Comparison of ENCODE assay signal across 13 cellular contexts in the genomic region with DNA sequence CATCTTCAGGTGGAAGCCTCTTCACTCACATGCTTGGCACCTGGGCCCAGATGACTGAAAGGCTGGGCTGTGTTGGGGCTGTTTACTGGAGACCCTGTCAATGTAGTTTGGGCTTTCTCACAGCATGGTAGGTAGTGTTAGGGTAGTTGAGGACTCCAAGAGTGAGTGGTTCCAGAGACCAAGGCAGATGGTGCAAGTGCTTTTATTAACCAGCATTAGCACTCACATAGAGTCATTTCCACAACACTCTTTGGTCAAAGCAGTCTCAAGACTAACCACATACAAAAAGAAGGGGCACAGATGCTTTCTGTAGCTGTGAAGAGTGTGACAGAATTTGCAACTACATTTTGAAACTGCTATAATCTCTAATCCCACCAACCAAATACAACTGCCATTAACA.
DNase-seq lines count a peak whose midpoint lies in the region; ATAC-seq and TF ChIP-seq lines count a peak whose summit lies in the region.
"Had no signal": no experiment of that assay in that cellular context is flagged by ENCODE, and none has a peak within 500 bp of the region (broad histone marks: within the 10 kb centered on the region; RNA-seq: fewer than 3 reads in every experiment).

No MANE protein-coding gene starts in this region.

- no peak overlapping the region for H4K5ac ChIP-seq in H9 (ENCODE audit: insufficient read length, low read depth, low read length)

- no peak overlapping the region for H3T11ph ChIP-seq in H9 (ENCODE audit: low read length)

- TF ChIP-seq CTCF in activated CD8-positive, alpha-beta T cell treated with anti-CD3 and anti-CD28 coated beads for 36 hours (IDR thresholded peaks at IDR 0.05): no peak
- TF ChIP-seq CTCF in stomach (IDR thresholded peaks at IDR 0.05) (no peak), H9 (conservative IDR thresholded peaks at IDR 0.05) (no peak)

- peaks cover 19% of the 10 kb centered on the region for H3K9me3 Mint-ChIP-seq in activated CD8-positive, alpha-beta T cell treated with anti-CD3 and anti-CD28 coated beads for 36 hours
- peaks cover 30% of the 10 kb centered on the region for H3K9me3 Mint-ChIP-seq in activated CD8-positive, alpha-beta T cell treated with anti-CD3 and anti-CD28 coated beads, Interleukin-2, amount 10 ng/mL, durations not matched to agents 7 days and 5 days (ENCODE audit: insufficient read depth)
- H3K9me3 Mint-ChIP-seq in natural killer cell treated with Interleukin-12 subunit alpha and Interleukin-12 subunit beta and Interleukin-15 and Interleukin-18, amount 100 ng/mL, for 72 hours: peaks cover 3% of the 10 kb centered on the region
- peaks cover 17 to 22% of the 10 kb centered on the region in 2 experiments for H3K9me3 Mint-ChIP-seq in H9

- H2AFZ ChIP-seq in H9 (ENCODE audit: low read length): no peak overlapping the region

- H3K27me3 Mint-ChIP-seq in activated CD8-positive, alpha-beta T cell treated with anti-CD3 and anti-CD28 coated beads for 36 hours: no peaks in the 10 kb centered on the region
- H3K27me3 Mint-ChIP-seq in activated CD8-positive, alpha-beta T cell treated with anti-CD3 and anti-CD28 coated beads, Interleukin-2, amount 10 ng/mL, durations not matched to agents 7 days and 5 days (ENCODE audit: low read depth): no peaks in the 10 kb centered on the region
- H3K27me3 Mint-ChIP-seq in natural killer cell treated with Interleukin-12 subunit alpha and Interleukin-12 subunit beta and Interleukin-15 and Interleukin-18, amount 100 ng/mL, for 72 hours: no peaks in the 10 kb centered on the region
- no peaks in the 10 kb centered on the region for H3K27me3 Mint-ChIP-seq in H9 (ENCODE audit: low read depth)

- H2AK5ac ChIP-seq in H9 (ENCODE audit: insufficient read length, low read length): no peak overlapping the region

- intact Hi-C loops in activated CD8-positive, alpha-beta T cell treated with anti-CD3 and anti-CD28 coated beads for 36 hours (cut with micrococcal nuclease): no loop called here
- intact Hi-C loops in stomach (cut with DNase I; ENCODE audit: low total_unique reads): no loop called here

- CTCF ChIA-PET in activated CD8-positive, alpha-beta T cell treated with anti-CD3 and anti-CD28 coated beads for 36 hours (lab: Charles Lee): no interaction called here
- CTCF ChIA-PET in activated CD8-positive, alpha-beta T cell treated with anti-CD3 and anti-CD28 coated beads, Interleukin-2, amount 10 ng/mL, durations not matched to agents 7 days and 5 days (lab: Charles Lee): no interaction called here

- H3K9me3 ChIP-seq in stomach: peaks cover 0 to 5% (median 2%) of the 10 kb centered on the region in 4 donors
- no peaks in the 10 kb centered on the region for H3K9me3 ChIP-seq in H9 (ENCODE audit: control insufficient read depth, low read depth, low read length)
- H3K9me3 ChIP-seq: mucosa of descending colon had no signal

- POLR2A ChIA-PET in activated CD8-positive, alpha-beta T cell treated with anti-CD3 and anti-CD28 coated beads for 36 hours (lab: Charles Lee): no interaction called here
- POLR2A ChIA-PET in activated CD8-positive, alpha-beta T cell treated with anti-CD3 and anti-CD28 coated beads, Interleukin-2, amount 10 ng/mL, durations not matched to agents 7 days and 5 days (lab: Charles Lee): interaction anchor here (0.5 kb wide), 1 partner anchor 25 kb away, joined by 3 read pairs; no protein-coding TSS in a partner anchor

- no peak overlapping the region for H3K4ac ChIP-seq in H9 (ENCODE audit: low read depth, low read length)

- no peak overlapping the region for H4K8ac ChIP-seq in H9 (replicated peaks; ENCODE audit: insufficient read length, low read depth, low read length)

- H3K4me3 Mint-ChIP-seq in activated CD8-positive, alpha-beta T cell treated with anti-CD3 and anti-CD28 coated beads for 36 hours: no peak overlapping the region
- H3K4me3 Mint-ChIP-seq in activated CD8-positive, alpha-beta T cell treated with anti-CD3 and anti-CD28 coated beads, Interleukin-2, amount 10 ng/mL, durations not matched to agents 7 days and 5 days: no peak overlapping the region
- H3K4me3 Mint-ChIP-seq in natural killer cell treated with Interleukin-12 subunit alpha and Interleukin-12 subunit beta and Interleukin-15 and Interleukin-18, amount 100 ng/mL, for 72 hours: peak overlapping the region; percentile 6
- no peak overlapping the region for H3K4me3 Mint-ChIP-seq in H9

- H3K23me2 ChIP-seq in H9 (ENCODE audit: insufficient read length, low read depth, low read length, poor library complexity, severe bottlenecking): no peaks in the 10 kb centered on the region

- no peak overlapping the region for H3K14ac ChIP-seq in H9 (ENCODE audit: insufficient read depth, low read length)

- H3K36me3 ChIP-seq in stomach: no peaks in the 10 kb centered on the region

- TF ChIP-seq EP300 in stomach (IDR thresholded peaks at IDR 0.05): no peak

- no peak overlapping the region for H3K23ac ChIP-seq in H9 (ENCODE audit: insufficient read length, low read depth, low read length)

- H2BK20ac ChIP-seq in H9 (ENCODE audit: low read depth, low read length, poor library complexity, severe bottlenecking): no peak overlapping the region

- no peak overlapping the region for H3K18ac ChIP-seq in H9 (ENCODE audit: insufficient read length, low read depth, low read length)

- no peaks in the 10 kb centered on the region for H3K79me1 ChIP-seq in H9 (ENCODE audit: insufficient read depth, low read depth, low read length, poor library complexity, severe bottlenecking)

- peaks cover 10% of the 10 kb centered on the region for H3K36me3 Mint-ChIP-seq in activated CD8-positive, alpha-beta T cell treated with anti-CD3 and anti-CD28 coated beads for 36 hours (ENCODE audit: low read depth)
- H3K36me3 Mint-ChIP-seq in activated CD8-positive, alpha-beta T cell treated with anti-CD3 and anti-CD28 coated beads, Interleukin-2, amount 10 ng/mL, durations not matched to agents 7 days and 5 days (ENCODE audit: low read depth): peaks cover 20% of the 10 kb centered on the region
- H3K36me3 Mint-ChIP-seq in natural killer cell treated with Interleukin-12 subunit alpha and Interleukin-12 subunit beta and Interleukin-15 and Interleukin-18, amount 100 ng/mL, for 72 hours: peaks cover 6% of the 10 kb centered on the region
- H3K36me3 Mint-ChIP-seq in H9 (ENCODE audit: insufficient read depth in 1 of 3, low read depth in 3 of 3): peaks cover 0 to 16% (median 4%) of the 10 kb centered on the region in 3 experiments; a peak in 4 of 7 replicates

- H3K27me3 ChIP-seq in stomach: no peaks in the 10 kb centered on the region
- no peaks in the 10 kb centered on the region for H3K27me3 ChIP-seq in H9 (ENCODE audit: insufficient read depth, low read length)

- H2BK15ac ChIP-seq in H9 (ENCODE audit: low read depth, low read length): no peak overlapping the region

- no peak overlapping the region for H2BK120ac ChIP-seq in H9 (ENCODE audit: low read depth, low read length, poor library complexity, severe bottlenecking)

- H2BK5ac ChIP-seq in H9 (ENCODE audit: insufficient read length, low read length): no peak overlapping the region

- H3K56ac ChIP-seq in H9 (ENCODE audit: insufficient read length, low read depth, low read length): no peak overlapping the region

- ATAC-seq in activated CD8-positive, alpha-beta T cell treated with anti-CD3 and anti-CD28 coated beads for 36 hours: peak; percentile 55
- no peak for ATAC-seq in activated CD8-positive, alpha-beta T cell treated with anti-CD3 and anti-CD28 coated beads, Interleukin-2, amount 10 ng/mL, durations not matched to agents 7 days and 5 days
- ATAC-seq in GM21529 (IDR thresholded peaks at IDR 0.05; ENCODE audit: unreplicated experiment): peak; percentile 74
- ATAC-seq in HG03108 (IDR thresholded peaks at IDR 0.05; ENCODE audit: unreplicated experiment): peak; percentile 88
- ATAC-seq in natural killer cell treated with Interleukin-12 subunit alpha and Interleukin-12 subunit beta and Interleukin-15 and Interleukin-18, amount 100 ng/mL, for 72 hours: peak; percentile 76 to 95
- ATAC-seq: K562, mucosa of descending colon had no signal

- no peak overlapping the region for H3K9ac ChIP-seq in H9 (ENCODE audit: extremely low read depth, insufficient read length, low read length)

- peaks cover 10% of the 10 kb centered on the region for H3K4me1 Mint-ChIP-seq in activated CD8-positive, alpha-beta T cell treated with anti-CD3 and anti-CD28 coated beads for 36 hours (ENCODE audit: low read depth)
- H3K4me1 Mint-ChIP-seq in activated CD8-positive, alpha-beta T cell treated with anti-CD3 and anti-CD28 coated beads, Interleukin-2, amount 10 ng/mL, durations not matched to agents 7 days and 5 days (ENCODE audit: low read depth): peaks cover 10% of the 10 kb centered on the region
- peaks cover 0 to 20% of the 10 kb centered on the region in 2 donors for H3K4me1 Mint-ChIP-seq in natural killer cell treated with Interleukin-12 subunit alpha and Interleukin-12 subunit beta and Interleukin-15 and Interleukin-18, amount 100 ng/mL, for 72 hours (ENCODE audit: low read depth in 2 of 2)
- H3K4me1 Mint-ChIP-seq in H9: no peaks in the 10 kb centered on the region

- no peak overlapping the region for H3K4me2 ChIP-seq in H9 (ENCODE audit: insufficient read depth, insufficient read length, low read length)

- H3K27ac ChIP-seq in stomach (no peak overlapping the region), H9 (ENCODE audit: insufficient read length, low read depth, low read length) (no peak overlapping the region)

- TF ChIP-seq POLR2A in stomach (IDR thresholded peaks at IDR 0.05): no peak

- no peaks in the 10 kb centered on the region for H3K79me2 ChIP-seq in H9 (ENCODE audit: insufficient read depth, low read length)

- H3K4me3 ChIP-seq in stomach: no peak overlapping the region
- H3K4me3 ChIP-seq: K562, mucosa of descending colon had no signal

- no peak for DNase-seq in activated CD8-positive, alpha-beta T cell treated with anti-CD3 and anti-CD28 coated beads for 36 hours
- no peak for DNase-seq in activated CD8-positive, alpha-beta T cell treated with anti-CD3 and anti-CD28 coated beads, Interleukin-2, amount 10 ng/mL, durations not matched to agents 7 days and 5 days
- DNase-seq in natural killer cell treated with Interleukin-12 subunit alpha and Interleukin-12 subunit beta and Interleukin-15 and Interleukin-18, amount 100 ng/mL, for 72 hours (ENCODE audit: low spot score): no peak
- DNase-seq in stomach (no peak), H9 (no peak), COLO829 (ENCODE audit: low spot score) (no peak)
- DNase-seq: DMS153, erythroblast, mucosa of descending colon, NCI-H226 had no signal

- H2BK12ac ChIP-seq in H9 (ENCODE audit: insufficient read length, low read depth, low read length): no peak overlapping the region

- no peaks in the 10 kb centered on the region for H3K4me1 ChIP-seq in stomach
- H3K4me1 ChIP-seq in H9 (ENCODE audit: insufficient read depth, low read length): no peaks in the 10 kb centered on the region

- no peaks in the 10 kb centered on the region for H4K20me1 ChIP-seq in H9 (ENCODE audit: control insufficient read depth, insufficient read depth, insufficient read length)

- H4K91ac ChIP-seq in H9 (ENCODE audit: insufficient read length, low read depth, low read length): no peak overlapping the region

- no peak overlapping the region for H3K27ac Mint-ChIP-seq in activated CD8-positive, alpha-beta T cell treated with anti-CD3 and anti-CD28 coated beads for 36 hours
- no peak overlapping the region for H3K27ac Mint-ChIP-seq in activated CD8-positive, alpha-beta T cell treated with anti-CD3 and anti-CD28 coated beads, Interleukin-2, amount 10 ng/mL, durations not matched to agents 7 days and 5 days
- peak overlapping the region in 1 of 2 donors; percentile 73 for H3K27ac Mint-ChIP-seq in natural killer cell treated with Interleukin-12 subunit alpha and Interleukin-12 subunit beta and Interleukin-15 and Interleukin-18, amount 100 ng/mL, for 72 hours
- H3K27ac Mint-ChIP-seq in H9: no peak overlapping the region; a peak in 1 of 7 replicates
